ENCODE assay signal across 14 cellular contexts in genomic region chr2:231017250-231017636, GRCh38. TPM values are rescaled to one million over a fixed set of nuclear protein-coding genes. Genes with fewer than 3 reads are reported as not detected.
DNase-seq lines count a peak whose midpoint lies in the region; ATAC-seq lines count a peak whose summit lies in the region.
"Had no signal": no experiment of that assay in that cellular context is flagged by ENCODE, and none has a peak within 500 bp of the region (broad histone marks: within the 10 kb centered on the region; RNA-seq: fewer than 3 reads in every experiment).

No MANE protein-coding gene starts in this region.

- H3K4me3 ChIP-seq in neuronal stem cell (ENCODE audit: low read length in 2 of 2) = no peak overlapping the region
- H3K4me3 ChIP-seq: cardiac muscle cell, heart left ventricle had no signal

- DNase-seq in Ammon's horn (ENCODE audit: low spot score) (peak; percentile 92), COLO668 (lab: John Stamatoyannopoulos, UW; ENCODE audit: unreplicated experiment) (peak; percentile 47), NCI-H69 (lab: John Stamatoyannopoulos, UW) (peak; percentile 52), head of caudate nucleus (peak; percentile 58 to 97 (median 88)), neuronal stem cell (ENCODE audit: low spot score) (no peak)
- DNase-seq in NK-92 treated with Interleukin-12 subunit alpha and Interleukin-12 subunit beta, amount 100 ng/mL, for 24 hours (lab: John Stamatoyannopoulos, UW) = no peak
- DNase-seq: COR-L47; heart left ventricle; naive thymus-derived CD4-positive, alpha-beta T cell; NCI-H2029; right cardiac atrium had no signal

- peaks cover 0 to 2% (median 0%) of the 10 kb centered on the region in 3 experiments for H3K27me3 ChIP-seq in neuronal stem cell (ENCODE audit: control insufficient read depth in 3 of 3, insufficient read depth in 3 of 3, low read depth in 1 of 3, low read length in 3 of 3)
- H3K27me3 ChIP-seq: cardiac muscle cell had no signal

- H3K4me1 ChIP-seq in neuronal stem cell (ENCODE audit: control insufficient read depth in 2 of 2, insufficient read depth in 1 of 2, low read depth in 1 of 2, low read length in 2 of 2) = peaks cover 7 to 14% of the 10 kb centered on the region in 2 donors
- H3K4me1 ChIP-seq: heart left ventricle had no signal

- no peak overlapping the region for H2BK12ac ChIP-seq in neuronal stem cell (ENCODE audit: low read length)

- no peak overlapping the region for H2BK15ac ChIP-seq in neuronal stem cell (ENCODE audit: low read length)

- H2AK5ac ChIP-seq in neuronal stem cell (ENCODE audit: low read depth, low read length) = no peak overlapping the region

- no CpG with 5 or more reads among the region's 5 CpGs for WGBS in neuronal stem cell (ENCODE audit: extremely low coverage in 2 of 2, insufficient read length in 2 of 2, insufficient replicate concordance in 1 of 2), 2 donors

- no peaks in the 10 kb centered on the region for H3K79me1 ChIP-seq in neuronal stem cell (ENCODE audit: low read depth, low read length)

- H3K9ac ChIP-seq in neuronal stem cell (ENCODE audit: low read depth, low read length, poor library complexity) = no peak overlapping the region

- no peak overlapping the region for H3K27ac ChIP-seq in neuronal stem cell (replicated peaks; ENCODE audit: low read length)
- H3K27ac ChIP-seq: cardiac muscle cell, heart left ventricle had no signal

- H2BK120ac ChIP-seq in neuronal stem cell (ENCODE audit: low read depth, low read length) = no peak overlapping the region

- no peak for ATAC-seq in GM21576 (IDR thresholded peaks at IDR 0.05; ENCODE audit: unreplicated experiment)
- ATAC-seq: heart left ventricle; naive thymus-derived CD4-positive, alpha-beta T cell; right cardiac atrium had no signal

- H3K14ac ChIP-seq in neuronal stem cell (ENCODE audit: low read length) = no peak overlapping the region

- no peak overlapping the region for H3K18ac ChIP-seq in neuronal stem cell (ENCODE audit: low read length)

- no peak overlapping the region for H3K23ac ChIP-seq in neuronal stem cell (ENCODE audit: low read depth, low read length, poor library complexity)

- H3K36me3 ChIP-seq in neuronal stem cell (replicated peaks in 1 of 2; ENCODE audit: control insufficient read depth in 2 of 2, insufficient read depth in 2 of 2, low read length in 2 of 2) = no peaks in the 10 kb centered on the region
- H3K36me3 ChIP-seq: cardiac muscle cell, heart left ventricle had no signal

- H2BK5ac ChIP-seq in neuronal stem cell (ENCODE audit: low read length) = no peak overlapping the region

- intact Hi-C loops in head of caudate nucleus (cut with DNase I) = no loop called here

- H4K8ac ChIP-seq in neuronal stem cell (ENCODE audit: low read depth, low read length) = no peak overlapping the region

- no peak overlapping the region for H4K91ac ChIP-seq in neuronal stem cell (ENCODE audit: low read depth, low read length, poor library complexity)

- H3K9me3 ChIP-seq in neuronal stem cell (replicated peaks in 1 of 2; ENCODE audit: control insufficient read depth in 2 of 2, insufficient read depth in 1 of 2, low read depth in 1 of 2, low read length in 2 of 2) = no peaks in the 10 kb centered on the region
- H3K9me3 ChIP-seq: heart left ventricle had no signal

- no peak overlapping the region for H3K4ac ChIP-seq in neuronal stem cell (ENCODE audit: low read length)

- no peak overlapping the region for H2AFZ ChIP-seq in neuronal stem cell (ENCODE audit: low read length)

- no peak overlapping the region for H3K4me2 ChIP-seq in neuronal stem cell (ENCODE audit: insufficient read depth, low read length, poor library complexity, severe bottlenecking)

RNA-seq across cellular contexts. Expression of gene C2orf72, which starts 20.1 kb away (rescaled TPM):
- 0.75 TPM for polyA plus RNA-seq in neuronal stem cell (2013, experiment 1 of 2)
- 0.66 TPM for polyA plus RNA-seq in neuronal stem cell (2013, experiment 2 of 2)
- polyA plus RNA-seq: IgD-negative memory B cell; naive thymus-derived CD4-positive, alpha-beta T cell had no signal

RNA-seq across cellular contexts. Expression of gene SPATA3, which starts 21.3 kb away (rescaled TPM):
- polyA plus RNA-seq in neuronal stem cell (2013, experiment 1 of 2) = not detected
- not detected for polyA plus RNA-seq in neuronal stem cell (2013, experiment 2 of 2)
- polyA plus RNA-seq: cardiac muscle cell; heart left ventricle; IgD-negative memory B cell; naive thymus-derived CD4-positive, alpha-beta T cell; right cardiac atrium had no signal

RNA-seq across cellular contexts. Expression of gene PSMD1, which starts 39.4 kb away (rescaled TPM):
- 76.7 TPM for polyA plus RNA-seq in neuronal stem cell (2013, experiment 1 of 2)
- 81.1 TPM for polyA plus RNA-seq in neuronal stem cell (2013, experiment 2 of 2)

Comparison
In these comparisons a context has a peak if more than half of its experiments do, and no peak if none do; other contexts are left out.
1. DNase-seq: peak in Ammon's horn (single experiment), COLO668 (single experiment), NCI-H69 (single experiment) and head of caudate nucleus (42 of 42); none in NK-92 treated with Interleukin-12 subunit alpha and Interleukin-12 subunit beta, amount 100 ng/mL, for 24 hours (single experiment) and neuronal stem cell (single experiment).